ENCODE assay signal across 19 cellular contexts in genomic region chr6:144161970-144162369, GRCh38. TPM values are rescaled to one million over a fixed set of nuclear protein-coding genes. Genes with fewer than 3 reads are reported as not detected.
DNase-seq lines count a peak whose midpoint lies in the region; ATAC-seq and TF ChIP-seq lines count a peak whose summit lies in the region.
"Had no signal": no experiment of that assay in that cellular context is flagged by ENCODE, and none has a peak within 500 bp of the region (broad histone marks: within the 10 kb centered on the region; RNA-seq: fewer than 3 reads in every experiment).

No MANE protein-coding gene starts in this region.

- POLR2A ChIA-PET in activated B cell treated with CpG ODN at 0.5 μM for 24 hours (lab: Charles Lee), result interaction anchor here (1.5 kb wide), 1 partner anchor 11 kb away, joined by 3 read pairs; no protein-coding TSS in a partner anchor

- peaks cover 54 to 66% of the 10 kb centered on the region in 2 donors for H3K36me3 Mint-ChIP-seq in CD14-positive monocyte
- H3K36me3 Mint-ChIP-seq in activated B cell treated with CpG ODN at 0.5 μM for 24 hours (ENCODE audit: low read depth), result peaks cover 22% of the 10 kb centered on the region
- peaks cover 15% of the 10 kb centered on the region for H3K36me3 Mint-ChIP-seq in natural killer cell
- peaks cover 55% of the 10 kb centered on the region for H3K36me3 Mint-ChIP-seq in activated CD8-positive, alpha-beta memory T cell treated with anti-CD3 and anti-CD28 coated beads, Interleukin-2, amount 10 ng/mL, durations not matched to agents 7 days and 5 days

- H3K36me3 ChIP-seq in left ventricle myocardium inferior, result no peaks in the 10 kb centered on the region

- H3K4me1 Mint-ChIP-seq in CD14-positive monocyte (peaks cover 82% of the 10 kb centered on the region), activated B cell treated with CpG ODN at 0.5 μM for 24 hours (peaks cover 24% of the 10 kb centered on the region), natural killer cell (peaks cover 35 to 52% of the 10 kb centered on the region in 2 donors)
- H3K4me1 Mint-ChIP-seq in activated CD8-positive, alpha-beta memory T cell treated with anti-CD3 and anti-CD28 coated beads, Interleukin-2, amount 10 ng/mL, durations not matched to agents 7 days and 5 days, result peaks cover 8% of the 10 kb centered on the region

- peak overlapping the region; percentile 91 to 99 (median 94) for H3K27ac Mint-ChIP-seq in CD14-positive monocyte
- peak overlapping the region; percentile 57 for H3K27ac Mint-ChIP-seq in activated B cell treated with CpG ODN at 0.5 μM for 24 hours
- peak overlapping the region; percentile 32 to 38 for H3K27ac Mint-ChIP-seq in natural killer cell
- H3K27ac Mint-ChIP-seq in activated CD8-positive, alpha-beta memory T cell treated with anti-CD3 and anti-CD28 coated beads, Interleukin-2, amount 10 ng/mL, durations not matched to agents 7 days and 5 days, result no peak overlapping the region
- H3K27ac Mint-ChIP-seq: HFFc6 had no signal

- H3K9me3 ChIP-seq in left ventricle myocardium inferior (replicated peaks), result no peaks in the 10 kb centered on the region

- H3K27ac ChIP-seq in left ventricle myocardium inferior (replicated peaks), result no peak overlapping the region

- H3K27me3 Mint-ChIP-seq in CD14-positive monocyte (ENCODE audit: low read depth in 3 of 3), result peaks cover 0 to 1% (median 0%) of the 10 kb centered on the region in 3 donors
- H3K27me3 Mint-ChIP-seq in activated B cell treated with CpG ODN at 0.5 μM for 24 hours, result no peaks in the 10 kb centered on the region
- H3K27me3 Mint-ChIP-seq in natural killer cell (ENCODE audit: low read depth in 2 of 2), result no peaks in the 10 kb centered on the region
- no peaks in the 10 kb centered on the region for H3K27me3 Mint-ChIP-seq in activated CD8-positive, alpha-beta memory T cell treated with anti-CD3 and anti-CD28 coated beads, Interleukin-2, amount 10 ng/mL, durations not matched to agents 7 days and 5 days
- H3K27me3 Mint-ChIP-seq: CD8-positive, alpha-beta memory T cell had no signal

- no peak for TF ChIP-seq CTCF in CD14-positive monocyte (IDR thresholded peaks at IDR 0.05)
- TF ChIP-seq CTCF in activated B cell treated with CpG ODN at 0.5 μM for 24 hours (IDR thresholded peaks at IDR 0.05), result no peak
- no peak for TF ChIP-seq CTCF in natural killer cell (IDR thresholded peaks at IDR 0.05)
- TF ChIP-seq CTCF in left ventricle myocardium inferior (IDR thresholded peaks at IDR 0.05; ENCODE audit: borderline replicate concordance), result no peak

- intact Hi-C loops in CD14-positive monocyte (cut with micrococcal nuclease), result loop anchor here in 1 of 2 donors (2.0 kb wide), 1 partner anchor 15 kb away; no protein-coding TSS in a partner anchor
- intact Hi-C loops in activated B cell treated with CpG ODN at 0.5 μM for 24 hours (cut with micrococcal nuclease), result loop anchor here (2.0 kb wide), 1 partner anchor 49 kb away; no protein-coding TSS in a partner anchor
- intact Hi-C loops in natural killer cell (cut with micrococcal nuclease), result no loop called here
- intact Hi-C loops in left ventricle myocardium inferior (cut with micrococcal nuclease), result no loop called here

- H3K4me3 ChIP-seq in left ventricle myocardium inferior, result no peak overlapping the region

- CTCF ChIA-PET in activated B cell treated with CpG ODN at 0.5 μM for 24 hours (lab: Charles Lee), result no interaction called here
- CTCF ChIA-PET in activated CD8-positive, alpha-beta memory T cell treated with anti-CD3 and anti-CD28 coated beads, Interleukin-2, amount 10 ng/mL, durations not matched to agents 7 days and 5 days (lab: Charles Lee), result interaction anchor here (1.2 kb wide), 1 partner anchor 10 kb away, joined by 3 read pairs; no protein-coding TSS in a partner anchor

- H3K4me3 Mint-ChIP-seq in CD14-positive monocyte (peak overlapping the region; percentile 65 to 82), activated B cell treated with CpG ODN at 0.5 μM for 24 hours (no peak overlapping the region), natural killer cell (peak overlapping the region; percentile 5)
- no peak overlapping the region for H3K4me3 Mint-ChIP-seq in activated CD8-positive, alpha-beta memory T cell treated with anti-CD3 and anti-CD28 coated beads, Interleukin-2, amount 10 ng/mL, durations not matched to agents 7 days and 5 days
- H3K4me3 Mint-ChIP-seq: CD8-positive, alpha-beta memory T cell; HFFc6 had no signal

- DNase-seq in CD14-positive monocyte (ENCODE audit: low spot score) (peak; percentile 52), MV-4-11 (lab: John Stamatoyannopoulos, UW) (peak; percentile 52), activated B cell treated with CpG ODN at 0.5 μM for 24 hours (no peak), natural killer cell (no peak), left ventricle myocardium inferior (no peak)
- DNase-seq in stimulated activated naive CD8-positive, alpha-beta T cell treated with anti-CD3 and anti-CD28 coated beads, Interleukin-15, Interleukin-2, amounts not matched to agents 100 U/mL and 50 U/mL, for 24 hours, result no peak
- DNase-seq in activated CD8-positive, alpha-beta memory T cell treated with anti-CD3 and anti-CD28 coated beads, Interleukin-2, amount 10 ng/mL, durations not matched to agents 7 days and 5 days, result no peak
- DNase-seq: CD8-positive, alpha-beta memory T cell; DND-41; HFFc6; NCI-H1436; NCI-H2029; NCI-H2171 treated with DMSO at 0.1 percent for 48 hours; NCI-H446 treated with DMSO at 0.1 percent for 48 hours; NCI-H774; Right ventricle myocardium superior had no signal

- H3K4me1 ChIP-seq in left ventricle myocardium inferior, result peaks cover 33% of the 10 kb centered on the region

- peaks cover 0 to 4% (median 0%) of the 10 kb centered on the region in 7 donors for H3K9me3 Mint-ChIP-seq in CD14-positive monocyte
- no peaks in the 10 kb centered on the region for H3K9me3 Mint-ChIP-seq in activated B cell treated with CpG ODN at 0.5 μM for 24 hours
- no peaks in the 10 kb centered on the region for H3K9me3 Mint-ChIP-seq in natural killer cell
- H3K9me3 Mint-ChIP-seq in activated CD8-positive, alpha-beta memory T cell treated with anti-CD3 and anti-CD28 coated beads, Interleukin-2, amount 10 ng/mL, durations not matched to agents 7 days and 5 days (ENCODE audit: low read depth), result no peaks in the 10 kb centered on the region
- H3K9me3 Mint-ChIP-seq: CD8-positive, alpha-beta memory T cell; HFFc6 had no signal

- no peaks in the 10 kb centered on the region for H3K27me3 ChIP-seq in left ventricle myocardium inferior (ENCODE audit: low read depth)

- ATAC-seq in activated B cell treated with CpG ODN at 0.5 μM for 24 hours (ENCODE audit: low read depth) (no peak), natural killer cell (peak in 1 of 3 donors; percentile 48), HG03135 (IDR thresholded peaks at IDR 0.05; ENCODE audit: unreplicated experiment) (no peak)
- ATAC-seq in stimulated activated naive CD8-positive, alpha-beta T cell treated with anti-CD3 and anti-CD28 coated beads, Interleukin-15, Interleukin-2, amounts not matched to agents 100 U/mL and 50 U/mL, for 24 hours, result no peak
- no peak for ATAC-seq in activated CD8-positive, alpha-beta memory T cell treated with anti-CD3 and anti-CD28 coated beads, Interleukin-2, amount 10 ng/mL, durations not matched to agents 7 days and 5 days
- ATAC-seq: SK-N-SH treated with all-trans-retinoic acid at 6 μM for 48 hours had no signal

RNA-seq across cellular contexts. Expression of gene STX11, which starts 11.7 kb away (rescaled TPM):
- polyA plus RNA-seq in CD14-positive monocyte, result 100 to 1,000 TPM; 276 to 372 TPM
- 23.3 and 26.4 TPM in 2 replicates for total RNA-seq in activated B cell treated with CpG ODN at 0.5 μM for 24 hours
- 10 to 100 TPM; 21.9 to 38.3 (median 34.2) TPM for total RNA-seq in natural killer cell
- 6.8 TPM for total RNA-seq in left ventricle myocardium inferior
- 10 to 100 TPM; 26.5 to 29.0 TPM for total RNA-seq in activated CD8-positive, alpha-beta memory T cell treated with anti-CD3 and anti-CD28 coated beads, Interleukin-2, amount 10 ng/mL, durations not matched to agents 7 days and 5 days
- total RNA-seq: H4 had no signal

Comparison
In these comparisons a context has a peak if more than half of its experiments do, and no peak if none do; other contexts are left out.
1. DNase-seq: peak in CD14-positive monocyte (single experiment) and MV-4-11 (single experiment); none in activated B cell treated with CpG ODN at 0.5 μM for 24 hours (single experiment), natural killer cell (single experiment), left ventricle myocardium inferior (single experiment), stimulated activated naive CD8-positive, alpha-beta T cell treated with anti-CD3 and anti-CD28 coated beads, Interleukin-15, Interleukin-2, amounts not matched to agents 100 U/mL and 50 U/mL, for 24 hours (single experiment) and activated CD8-positive, alpha-beta memory T cell treated with anti-CD3 and anti-CD28 coated beads, Interleukin-2, amount 10 ng/mL, durations not matched to agents 7 days and 5 days (single experiment).
2. H3K4me3 Mint-ChIP-seq: peak in CD14-positive monocyte (2 of 2) and natural killer cell (single experiment); none in activated B cell treated with CpG ODN at 0.5 μM for 24 hours (single experiment) and activated CD8-positive, alpha-beta memory T cell treated with anti-CD3 and anti-CD28 coated beads, Interleukin-2, amount 10 ng/mL, durations not matched to agents 7 days and 5 days (single experiment).